12 cellular contexts compared by ENCODE assay signal in the genomic region with DNA sequence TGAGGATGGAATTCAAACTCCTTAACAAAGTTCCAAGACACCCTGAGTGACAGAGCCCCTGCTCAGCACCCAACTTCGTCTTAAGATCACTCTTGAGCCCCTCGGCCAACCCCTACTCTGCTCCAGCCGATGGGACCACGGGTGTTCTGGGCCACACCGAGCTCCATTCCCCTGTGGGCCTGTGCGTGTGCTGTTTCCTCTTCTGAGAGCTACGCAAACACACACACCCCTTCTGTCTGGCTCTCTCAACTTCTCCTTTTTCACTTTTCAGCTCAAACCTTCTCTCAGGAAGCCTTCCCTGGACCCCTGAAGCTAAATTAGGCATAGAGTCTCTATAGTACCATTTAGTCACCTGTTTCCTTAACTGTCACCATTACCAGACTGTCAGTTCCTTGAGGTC. TPM values are rescaled to one million over a fixed set of nuclear protein-coding genes. Genes with fewer than 3 reads are reported as not detected.
DNase-seq lines count a peak whose midpoint lies in the region; ATAC-seq and TF ChIP-seq lines count a peak whose summit lies in the region.
"Had no signal": no experiment of that assay in that cellular context is flagged by ENCODE, and none has a peak within 500 bp of the region (broad histone marks: within the 10 kb centered on the region; RNA-seq: fewer than 3 reads in every experiment).

No MANE protein-coding gene starts in this region.

- intact Hi-C loops in Right ventricle myocardium inferior (cut with DNase I) = loop anchor here (5.0 kb wide), 1 partner anchor 76 kb away; no protein-coding TSS in a partner anchor
- intact Hi-C loops in cardiac septum (cut with DNase I) = loop anchor here (2.0 to 5.0 kb wide), 3 partner anchors 41 to 76 kb away; no protein-coding TSS in a partner anchor
- intact Hi-C loops in uterus (cut with DNase I; ENCODE audit: low total_unique reads) = loop anchor here (10.0 kb wide), 2 partner anchors 64 to 94 kb away; no protein-coding TSS in a partner anchor

- H3K36me3 Mint-ChIP-seq in chondrocyte (ENCODE audit: low read depth) (peaks cover 6% of the 10 kb centered on the region), neural crest cell (ENCODE audit: low read depth) (no peaks in the 10 kb centered on the region)

- H3K4me3 ChIP-seq in uterus = peak overlapping the region; percentile 21 to 42
- H3K4me3 ChIP-seq: GM23248 had no signal

- no peaks in the 10 kb centered on the region for H3K36me3 ChIP-seq in uterus

- no peaks in the 10 kb centered on the region for H3K9me3 Mint-ChIP-seq in chondrocyte (ENCODE audit: low read depth)
- H3K9me3 Mint-ChIP-seq in neural crest cell = no peaks in the 10 kb centered on the region
- H3K9me3 Mint-ChIP-seq: activated T-helper 1 cell treated with anti-CD3 and anti-CD28 coated beads, Interleukin-12 subunit alpha, Interleukin-12 subunit beta, Interleukin-2, Interleukin-4 antibody, amounts not matched to agents 30 ng/mL and 10 ng/mL and 1 ng/mL, durations not matched to agents 14 hours and 24 hours and 36 hours had no signal

- peak overlapping the region; percentile 92 to 93 for H3K27ac ChIP-seq in uterus
- H3K27ac ChIP-seq: GM23248 had no signal

- no peak for TF ChIP-seq POLR2A in uterus (IDR thresholded peaks at IDR 0.05)

- H3K4me1 Mint-ChIP-seq in chondrocyte (ENCODE audit: low read depth) (peaks cover 36% of the 10 kb centered on the region), neural crest cell (peaks cover 68% of the 10 kb centered on the region)

- no peaks in the 10 kb centered on the region for H3K9me3 ChIP-seq in uterus

- H3K27me3 ChIP-seq in uterus = no peaks in the 10 kb centered on the region

- no peak for TF ChIP-seq CTCF in chondrocyte (IDR thresholded peaks at IDR 0.05)
- no peak for TF ChIP-seq CTCF in neural crest cell (conservative IDR thresholded peaks at IDR 0.05)
- TF ChIP-seq CTCF in uterus (IDR thresholded peaks at IDR 0.05) = no peak

- no peak for DNase-seq in Right ventricle myocardium inferior (ENCODE audit: missing footprints)
- DNase-seq in cardiac septum (ENCODE audit: low spot score) = no peak
- no peak for DNase-seq in chondrocyte (ENCODE audit: low spot score)
- no peak for DNase-seq in neural crest cell (ENCODE audit: low read depth, low spot score)
- DNase-seq in uterus = no peak
- DNase-seq in foreskin melanocyte = no peak
- DNase-seq: GM23248, kidney glomerular epithelial cell, NCI-H2107 had no signal

- ATAC-seq in Right ventricle myocardium inferior = peak; percentile 20
- ATAC-seq in GM19452 (IDR thresholded peaks at IDR 0.05; ENCODE audit: unreplicated experiment) = no peak
- no peak for ATAC-seq in GM19467 (IDR thresholded peaks at IDR 0.05; ENCODE audit: unreplicated experiment)

- H3K4me3 Mint-ChIP-seq in chondrocyte (ENCODE audit: unreplicated experiment) (no peak overlapping the region), neural crest cell (peak overlapping the region; percentile 42)
- H3K4me3 Mint-ChIP-seq: activated T-helper 1 cell treated with anti-CD3 and anti-CD28 coated beads, Interleukin-12 subunit alpha, Interleukin-12 subunit beta, Interleukin-2, Interleukin-4 antibody, amounts not matched to agents 30 ng/mL and 10 ng/mL and 1 ng/mL, durations not matched to agents 14 hours and 24 hours and 36 hours had no signal

- H3K27me3 Mint-ChIP-seq in chondrocyte (ENCODE audit: low read depth) (peaks cover 2% of the 10 kb centered on the region), neural crest cell (ENCODE audit: low read depth) (peaks cover 2% of the 10 kb centered on the region)

- H3K4me1 ChIP-seq in uterus = peaks cover 0 to 5% of the 10 kb centered on the region in 2 donors

- peak overlapping the region; percentile 77 for H3K27ac Mint-ChIP-seq in chondrocyte (ENCODE audit: unreplicated experiment)
- H3K27ac Mint-ChIP-seq in neural crest cell (ENCODE audit: unreplicated experiment) = peak overlapping the region; percentile 2
- H3K27ac Mint-ChIP-seq: activated T-helper 1 cell treated with anti-CD3 and anti-CD28 coated beads, Interleukin-12 subunit alpha, Interleukin-12 subunit beta, Interleukin-2, Interleukin-4 antibody, amounts not matched to agents 30 ng/mL and 10 ng/mL and 1 ng/mL, durations not matched to agents 14 hours and 24 hours and 36 hours had no signal

RNA-seq across cellular contexts. Expression of gene NNMT, which starts 37.5 kb away (rescaled TPM):
- total RNA-seq in Right ventricle myocardium inferior (44.0 TPM), cardiac septum (72.9 TPM), chondrocyte (354 to 375 TPM (median 370 TPM) in 3 replicates), neural crest cell (0.82 and 1.5 TPM in 2 replicates), uterus (100 to 1,000 TPM in 2 of 4 donors, 10 to 100 TPM in 1, 1 to 10 TPM in 1; 4.6 to 362 (median 116) TPM)
- total RNA-seq: activated T-helper 1 cell treated with anti-CD3 and anti-CD28 coated beads, Interleukin-12 subunit alpha, Interleukin-12 subunit beta, Interleukin-2, Interleukin-4 antibody, amounts not matched to agents 30 ng/mL and 10 ng/mL and 1 ng/mL, durations not matched to agents 14 hours and 24 hours and 36 hours had no signal
